ENCODE assay signal across 8 cellular contexts in the genomic region with DNA sequence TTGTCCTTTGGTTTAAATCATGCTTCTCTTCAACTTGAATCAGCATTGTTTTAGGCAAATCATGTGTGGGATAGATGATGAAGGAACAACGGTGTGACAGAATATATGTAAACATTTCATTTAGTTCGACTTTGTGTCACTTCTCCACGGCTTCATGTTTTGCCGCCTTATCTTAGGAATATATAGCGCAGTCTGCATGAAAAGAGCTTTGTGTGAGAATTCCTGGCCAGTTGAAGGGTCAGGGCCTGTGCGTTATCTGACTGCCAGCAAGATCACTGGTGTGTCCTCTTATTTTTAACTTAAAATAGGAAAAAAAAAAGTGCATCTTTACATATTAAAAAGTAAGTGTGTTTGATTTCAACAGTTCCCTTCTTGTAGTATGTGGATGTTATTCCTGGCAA.
DNase-seq lines count a peak whose midpoint lies in the region; ATAC-seq and TF ChIP-seq lines count a peak whose summit lies in the region.

No MANE protein-coding gene starts in this region.

- H2AFZ ChIP-seq in GM23248, result peak overlapping the region; percentile 81
- no peak overlapping the region for H2AFZ ChIP-seq in OCI-LY7 (ENCODE audit: low read length)

- H3K27ac Mint-ChIP-seq in activated T-helper 1 cell treated with anti-CD3 and anti-CD28 coated beads, Interleukin-12 subunit alpha, Interleukin-12 subunit beta, Interleukin-2, Interleukin-4 antibody, amounts not matched to agents 30 ng/mL and 10 ng/mL and 1 ng/mL, durations not matched to agents 14 hours and 24 hours and 36 hours, result no peak overlapping the region

- H4K20me1 ChIP-seq in GM23248 (ENCODE audit: insufficient read depth) (no peaks in the 10 kb centered on the region), OCI-LY7 (ENCODE audit: insufficient read depth, low read length) (no peaks in the 10 kb centered on the region)

- POLR2A ChIA-PET in OCI-LY7 (lab: Charles Lee), result interaction anchor here (1.0 kb wide), 1 partner anchor 18 kb away, joined by 3 read pairs; no protein-coding TSS in a partner anchor

- intact Hi-C loops in activated T-helper 1 cell treated with anti-CD3 and anti-CD28 coated beads, Interleukin-12 subunit alpha, Interleukin-12 subunit beta, Interleukin-2, Interleukin-4 antibody, amounts not matched to agents 30 ng/mL and 10 ng/mL and 1 ng/mL, durations not matched to agents 14 hours and 24 hours and 36 hours (cut with micrococcal nuclease), result no loop called here
- intact Hi-C loops in right cardiac atrium (cut with DNase I) (loop anchor here in 3 of 4 donors (5.0 to 10.0 kb wide), 4 partner anchors 90 to 232 kb away; no protein-coding TSS in a partner anchor), OCI-LY7 (cut with micrococcal nuclease; ENCODE audit: unreplicated experiment) (no loop called here)

- H3K4me2 ChIP-seq in GM23248 (ENCODE audit: unreplicated experiment) (peak overlapping the region; percentile 95), OCI-LY7 (ENCODE audit: low read length) (no peak overlapping the region)

- H3K27me3 ChIP-seq in GM23248 (replicated peaks; ENCODE audit: insufficient read depth), result no peaks in the 10 kb centered on the region
- no peaks in the 10 kb centered on the region for H3K27me3 ChIP-seq in right cardiac atrium (ENCODE audit: control insufficient read depth, insufficient read depth)
- no peaks in the 10 kb centered on the region for H3K27me3 ChIP-seq in stomach smooth muscle (ENCODE audit: control insufficient read depth in 1 of 2, insufficient read depth in 2 of 2, low read length in 2 of 2)

- H3K4me3 ChIP-seq in GM23248 (peak overlapping the region; percentile 82), right cardiac atrium (ENCODE audit: low read length) (peak overlapping the region; percentile 95), stomach smooth muscle (ENCODE audit: low read length in 2 of 2) (peak overlapping the region; percentile 20 to 68), OCI-LY7 (ENCODE audit: low read depth, low read length, poor library complexity, severe bottlenecking) (no peak overlapping the region)

- CTCF ChIA-PET in OCI-LY7 (lab: Charles Lee; ENCODE audit: unreplicated experiment), result no interaction called here

- peak overlapping the region; percentile 19 for H3K4me3 Mint-ChIP-seq in activated T-helper 1 cell treated with anti-CD3 and anti-CD28 coated beads, Interleukin-12 subunit alpha, Interleukin-12 subunit beta, Interleukin-2, Interleukin-4 antibody, amounts not matched to agents 30 ng/mL and 10 ng/mL and 1 ng/mL, durations not matched to agents 14 hours and 24 hours and 36 hours

- H3K27me3 Mint-ChIP-seq in activated T-helper 1 cell treated with anti-CD3 and anti-CD28 coated beads, Interleukin-12 subunit alpha, Interleukin-12 subunit beta, Interleukin-2, Interleukin-4 antibody, amounts not matched to agents 30 ng/mL and 10 ng/mL and 1 ng/mL, durations not matched to agents 14 hours and 24 hours and 36 hours (ENCODE audit: insufficient read depth), result no peaks in the 10 kb centered on the region

- no peak for TF ChIP-seq CTCF in OCI-LY7 (conservative IDR thresholded peaks at IDR 0.05; ENCODE audit: low read length)

- H3K27ac ChIP-seq in GM23248 (peak overlapping the region; percentile 92), right cardiac atrium (ENCODE audit: low read length) (peak overlapping the region; percentile 90), stomach smooth muscle (ENCODE audit: low read length) (peak overlapping the region; percentile 1), OCI-LY7 (ENCODE audit: low read depth, low read length, poor library complexity, severe bottlenecking) (no peak overlapping the region)

- in situ Hi-C loops in GM23248 (cut with MboI), result loop anchor here (10.0 kb wide), 2 partner anchors 110 kb away; no protein-coding TSS in a partner anchor

- ATAC-seq in right cardiac atrium (peak; percentile 34 to 46), GM19328 (IDR thresholded peaks at IDR 0.05; ENCODE audit: unreplicated experiment) (no peak)

- no peaks in the 10 kb centered on the region for H3K36me3 Mint-ChIP-seq in activated T-helper 1 cell treated with anti-CD3 and anti-CD28 coated beads, Interleukin-12 subunit alpha, Interleukin-12 subunit beta, Interleukin-2, Interleukin-4 antibody, amounts not matched to agents 30 ng/mL and 10 ng/mL and 1 ng/mL, durations not matched to agents 14 hours and 24 hours and 36 hours (ENCODE audit: low read depth)

- peaks cover 6% of the 10 kb centered on the region for H3K4me1 Mint-ChIP-seq in activated T-helper 1 cell treated with anti-CD3 and anti-CD28 coated beads, Interleukin-12 subunit alpha, Interleukin-12 subunit beta, Interleukin-2, Interleukin-4 antibody, amounts not matched to agents 30 ng/mL and 10 ng/mL and 1 ng/mL, durations not matched to agents 14 hours and 24 hours and 36 hours (ENCODE audit: low read depth)

- 0 to 2% methylated on average over 6 of the region's 6 CpGs for WGBS in GM23248 (ENCODE audit: low coverage in 1 of 2, low lambda C conversion rate in 2 of 2, missing lambda C conversion rate in 2 of 2), 2 experiments
- WGBS in right cardiac atrium, result 3% methylated on average over 6 of the region's 6 CpGs

- BruUV-seq in OCI-LY7 (replicated peaks; lab: Mats Ljungman, UMichigan), result no TSS peak

- H3K9me3 Mint-ChIP-seq in activated T-helper 1 cell treated with anti-CD3 and anti-CD28 coated beads, Interleukin-12 subunit alpha, Interleukin-12 subunit beta, Interleukin-2, Interleukin-4 antibody, amounts not matched to agents 30 ng/mL and 10 ng/mL and 1 ng/mL, durations not matched to agents 14 hours and 24 hours and 36 hours, result no peaks in the 10 kb centered on the region

- DNase-seq in GM23248 (peak; percentile 45), right cardiac atrium (peak in 1 of 3 donors; percentile 44), epidermal melanocyte (ENCODE audit: insufficient read length, low spot score) (no peak), NCI-H748 (lab: John Stamatoyannopoulos, UW; ENCODE audit: unreplicated experiment) (no peak), OCI-LY7 (ENCODE audit: low spot score) (no peak)
- no peak for DNase-seq in activated T-helper 1 cell treated with anti-CD3 and anti-CD28 coated beads, Interleukin-12 subunit alpha, Interleukin-12 subunit beta, Interleukin-2, Interleukin-4 antibody, amounts not matched to agents 30 ng/mL and 10 ng/mL and 1 ng/mL, durations not matched to agents 14 hours and 24 hours and 36 hours (ENCODE audit: low spot score)

- H3K4me1 ChIP-seq in GM23248 (ENCODE audit: insufficient read depth) (peaks cover 24% of the 10 kb centered on the region), right cardiac atrium (ENCODE audit: control insufficient read depth, insufficient read depth, low read length) (peaks cover 5% of the 10 kb centered on the region), stomach smooth muscle (ENCODE audit: control insufficient read depth, insufficient read depth, low read length) (no peaks in the 10 kb centered on the region), OCI-LY7 (ENCODE audit: insufficient read depth, low read length, poor library complexity, severe bottlenecking) (no peaks in the 10 kb centered on the region)

- no peaks in the 10 kb centered on the region for H3K9me2 ChIP-seq in GM23248 (ENCODE audit: insufficient read depth)
- no peaks in the 10 kb centered on the region for H3K9me2 ChIP-seq in OCI-LY7 (ENCODE audit: insufficient read depth, low read length)

- H3K79me2 ChIP-seq in GM23248 (ENCODE audit: insufficient read depth), result peaks cover 42% of the 10 kb centered on the region
- H3K79me2 ChIP-seq in OCI-LY7 (ENCODE audit: insufficient read depth, low read depth, low read length), result no peaks in the 10 kb centered on the region

- no peaks in the 10 kb centered on the region for H3K9me3 ChIP-seq in GM23248 (ENCODE audit: low read depth)
- no peaks in the 10 kb centered on the region for H3K9me3 ChIP-seq in right cardiac atrium (ENCODE audit: control insufficient read depth, low read length)
- no peaks in the 10 kb centered on the region for H3K9me3 ChIP-seq in stomach smooth muscle (ENCODE audit: control insufficient read depth in 2 of 2, low read length in 2 of 2)
- H3K9me3 ChIP-seq in OCI-LY7 (ENCODE audit: low read length), result no peaks in the 10 kb centered on the region

- peaks cover 43% of the 10 kb centered on the region for H3F3A ChIP-seq in GM23248 (ENCODE audit: insufficient read depth)

- H3K9ac ChIP-seq in GM23248 (peak overlapping the region; percentile 89), stomach smooth muscle (ENCODE audit: low read length in 2 of 2) (peak overlapping the region; percentile 0 to 3)

- H3K36me3 ChIP-seq in GM23248 (ENCODE audit: low read depth), result no peaks in the 10 kb centered on the region
- no peaks in the 10 kb centered on the region for H3K36me3 ChIP-seq in stomach smooth muscle (ENCODE audit: control insufficient read depth in 2 of 2, insufficient read depth in 2 of 2, low read length in 2 of 2)
- H3K36me3 ChIP-seq in OCI-LY7 (ENCODE audit: insufficient read depth, low read length), result no peaks in the 10 kb centered on the region

Comparison
In these comparisons a context has a peak if more than half of its experiments do, and no peak if none do; other contexts are left out.
1. intact Hi-C loops: an anchor here in right cardiac atrium (5.0 to 10.0 kb wide); none called in activated T-helper 1 cell treated with anti-CD3 and anti-CD28 coated beads, Interleukin-12 subunit alpha, Interleukin-12 subunit beta, Interleukin-2, Interleukin-4 antibody, amounts not matched to agents 30 ng/mL and 10 ng/mL and 1 ng/mL, durations not matched to agents 14 hours and 24 hours and 36 hours and OCI-LY7.